Comparison of ENCODE assay signal across 1 cellular context in the genomic region with DNA sequence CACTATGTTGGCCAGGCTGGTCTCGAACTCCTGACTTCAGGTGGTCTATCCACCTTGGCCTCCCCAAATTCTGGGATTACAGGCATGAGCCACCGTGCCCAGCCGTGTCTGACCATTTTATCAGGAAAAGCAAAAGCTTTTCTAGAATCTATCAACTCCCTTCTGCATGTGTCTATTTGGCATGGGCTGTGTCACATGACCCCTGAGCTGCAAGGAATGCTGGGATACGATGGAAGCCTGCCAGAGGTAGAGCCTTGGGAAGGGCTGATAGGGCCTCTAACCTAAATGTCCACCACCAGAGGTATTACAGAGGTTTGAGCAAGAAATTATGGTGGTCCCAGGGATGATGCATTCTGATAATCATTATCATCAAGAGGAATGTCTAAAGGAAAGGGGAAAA.
TF ChIP-seq lines count a peak whose summit lies in the region.

No MANE protein-coding gene starts in this region.

TF ChIP-seq in K562, 482 proteins besides CTCF, POLR2A, EP300 and RAD21 (continued from another document):
- TF ChIP-seq NFIC (IDR thresholded peaks at IDR 0.05), result 0 out of 2 replicates have a peak, but pooled peaks have one; percentile 18
TF ChIP-seq in K562: peak in this region for 3.
